8 cellular contexts compared by ENCODE assay signal in genomic region chr1:245156041-245156735, GRCh38. TPM values are rescaled to one million over a fixed set of nuclear protein-coding genes. Genes with fewer than 3 reads are reported as not detected.
DNase-seq lines count a peak whose midpoint lies in the region; ATAC-seq and TF ChIP-seq lines count a peak whose summit lies in the region.

No MANE protein-coding gene starts in this region.

- ATAC-seq in GM21423 (IDR thresholded peaks at IDR 0.05; ENCODE audit: unreplicated experiment) = peak; percentile 93

- H3K79me2 ChIP-seq in OCI-LY1 (ENCODE audit: insufficient read depth, low read length) = no peaks in the 10 kb centered on the region

- peaks cover 63% of the 10 kb centered on the region for H3K27me3 ChIP-seq in HUES48 (ENCODE audit: control insufficient read depth, insufficient read depth, low read length)
- H3K27me3 ChIP-seq in OCI-LY1 (ENCODE audit: insufficient read depth, low read length) = peaks cover 9% of the 10 kb centered on the region; the same call in 1 of the 2 replicates
- peaks cover 41 to 66% of the 10 kb centered on the region in 2 donors for H3K27me3 ChIP-seq in mucosa of rectum (ENCODE audit: control insufficient read depth in 2 of 2, insufficient read depth in 2 of 2, low read length in 2 of 2)

- in situ Hi-C loops in Caki2 (cut with HindIII; ENCODE audit: low pct_unique_long_range_greater_than_20kb, low sequenced_read_pairs) = no loop called here

- H3F3A ChIP-seq in OCI-LY1 (ENCODE audit: insufficient read depth, low read length) = no peaks in the 10 kb centered on the region

- peak; percentile 49; the same call in 1 of the 2 replicates for TF ChIP-seq CTCF in OCI-LY1 (IDR thresholded peaks at IDR 0.05; ENCODE audit: low read length)
- peak; percentile 63 for TF ChIP-seq CTCF in epithelial cell of proximal tubule (conservative IDR thresholded peaks at IDR 0.05; ENCODE audit: low read depth, low read length)

- H3K4me2 ChIP-seq in OCI-LY1 (ENCODE audit: low read length) = peak overlapping the region; percentile 60

- H3K27ac ChIP-seq in HUES48 (ENCODE audit: low read depth, low read length) (no peak overlapping the region), OCI-LY1 (ENCODE audit: low read depth, low read length, poor library complexity, severe bottlenecking) (no peak overlapping the region), mucosa of rectum (ENCODE audit: low read depth in 2 of 2, low read length in 2 of 2) (no peak overlapping the region)

- H3K4me3 ChIP-seq in HUES48 (ENCODE audit: low read depth, low read length) (peak overlapping the region; percentile 74), OCI-LY1 (ENCODE audit: low read depth, low read length, poor library complexity, severe bottlenecking) (peak overlapping the region; percentile 57), epithelial cell of proximal tubule (ENCODE audit: low read depth, low read length) (peak overlapping the region; percentile 91), mucosa of rectum (ENCODE audit: low read length in 2 of 2) (peak overlapping the region; percentile 47 to 62)

- H2AFZ ChIP-seq in OCI-LY1 (ENCODE audit: low read length) = no peak overlapping the region

- H3K36me3 ChIP-seq in HUES48 (ENCODE audit: control insufficient read depth, insufficient read depth, low read length) = no peaks in the 10 kb centered on the region
- H3K36me3 ChIP-seq in OCI-LY1 (ENCODE audit: insufficient read depth, low read length) = no peaks in the 10 kb centered on the region
- no peaks in the 10 kb centered on the region for H3K36me3 ChIP-seq in mucosa of rectum (ENCODE audit: control insufficient read depth in 2 of 2, insufficient read depth in 2 of 2, low read length in 2 of 2)

- no peak overlapping the region for H3K9ac ChIP-seq in HUES48 (ENCODE audit: low read depth, low read length)
- no peak overlapping the region for H3K9ac ChIP-seq in OCI-LY1 (ENCODE audit: low read length)
- peak overlapping the region in 1 of 2 donors; percentile 29 for H3K9ac ChIP-seq in mucosa of rectum (ENCODE audit: low read depth in 1 of 2, low read length in 2 of 2)

- no peaks in the 10 kb centered on the region for H4K20me1 ChIP-seq in OCI-LY1 (ENCODE audit: insufficient read depth, low read length)

- H3K9me3 ChIP-seq in HUES48 (ENCODE audit: control insufficient read depth, insufficient read depth, low read length) = no peaks in the 10 kb centered on the region
- no peaks in the 10 kb centered on the region for H3K9me3 ChIP-seq in OCI-LY1 (ENCODE audit: low read length)
- H3K9me3 ChIP-seq in mucosa of rectum (ENCODE audit: control insufficient read depth in 2 of 2, low read length in 2 of 2) = no peaks in the 10 kb centered on the region

- H3K9me2 ChIP-seq in OCI-LY1 (ENCODE audit: low read depth, low read length) = no peaks in the 10 kb centered on the region

- DNase-seq in Caki2 (ENCODE audit: low read depth) (peak; percentile 82), activated T-cell treated with anti-CD3 and anti-CD28 coated beads for 24 hours (ENCODE audit: low read depth) (peak; percentile 76), epithelial cell of proximal tubule (ENCODE audit: low read depth) (no peak)
- peak; percentile 74 for DNase-seq in stimulated activated CD8-positive, alpha-beta memory T cell treated with anti-CD3 and anti-CD28 coated beads, Interleukin-4, amount 100 ng/mL, for 24 hours (ENCODE audit: low read depth)

- peaks cover 7% of the 10 kb centered on the region; the same call in 1 of the 2 replicates for H3K4me1 ChIP-seq in HUES48 (ENCODE audit: control insufficient read depth, insufficient read depth, low read length)
- peaks cover 7% of the 10 kb centered on the region for H3K4me1 ChIP-seq in OCI-LY1 (ENCODE audit: insufficient read depth, low read length, severe bottlenecking)
- H3K4me1 ChIP-seq in mucosa of rectum (ENCODE audit: control insufficient read depth in 2 of 2, insufficient read depth in 2 of 2, low read length in 2 of 2) = peaks cover 27 to 30% of the 10 kb centered on the region in 2 donors

RNA-seq across cellular contexts. Expression of gene KIF26B, which starts 1.4 kb away (rescaled TPM):
- 0.26 and 1.1 TPM in 2 replicates for total RNA-seq in Caki2 (2014; rRNA removed; shearing (Covaris generic); ENCODE audit: low replicate concordance)
- 2.8 and 2.9 TPM in 2 replicates for total RNA-seq in epithelial cell of proximal tubule
